13 cellular contexts compared by ENCODE assay signal in the genomic region with DNA sequence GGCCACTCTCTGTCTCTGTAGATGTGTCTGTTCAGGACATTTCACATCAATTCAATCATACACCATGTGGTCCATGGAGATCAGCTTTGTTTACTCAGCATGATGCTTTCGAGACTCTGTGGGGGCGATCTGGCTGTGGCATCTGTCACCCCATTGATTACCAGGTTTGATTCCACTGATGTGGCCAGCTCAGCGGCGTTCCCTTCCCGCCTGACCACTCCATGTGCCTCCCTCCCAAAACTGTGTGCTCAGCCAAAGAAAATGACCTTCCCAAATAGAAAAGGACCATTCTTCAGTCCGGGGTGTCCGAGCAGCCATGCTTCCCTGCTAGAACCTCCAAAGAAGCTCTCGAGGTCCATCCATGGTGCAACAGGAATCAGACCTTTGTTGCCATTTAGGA.
DNase-seq lines count a peak whose midpoint lies in the region; ATAC-seq and TF ChIP-seq lines count a peak whose summit lies in the region.
"Had no signal": no experiment of that assay in that cellular context is flagged by ENCODE, and none has a peak within 500 bp of the region (broad histone marks: within the 10 kb centered on the region; RNA-seq: fewer than 3 reads in every experiment).

No MANE protein-coding gene starts in this region.

- peaks cover 6% of the 10 kb centered on the region for H3K27me3 ChIP-seq in endodermal cell (ENCODE audit: control insufficient read depth, insufficient read depth, low read length, poor library complexity, severe bottlenecking)
- peaks cover 22% of the 10 kb centered on the region for H3K27me3 ChIP-seq in upper lobe of right lung

- no peak overlapping the region for H3K9ac ChIP-seq in endodermal cell (ENCODE audit: extremely low read depth, low read length, poor library complexity, severe bottlenecking)
- H3K9ac ChIP-seq: BLaER1 had no signal

- H3K9me3 Mint-ChIP-seq in endodermal cell, result peaks cover 56% of the 10 kb centered on the region

- ATAC-seq in upper lobe of right lung, result no peak

- H3K4me1 Mint-ChIP-seq in endodermal cell, result no peaks in the 10 kb centered on the region

- H3K4me3 Mint-ChIP-seq in endodermal cell, result no peak overlapping the region
- H3K4me3 Mint-ChIP-seq: CD8-positive, alpha-beta memory T cell had no signal

- H3K4me3 ChIP-seq in endodermal cell (ENCODE audit: low read length) (no peak overlapping the region), upper lobe of right lung (no peak overlapping the region)
- H3K4me3 ChIP-seq: BLaER1, HAP-1 had no signal

- no peaks in the 10 kb centered on the region for H3K36me3 Mint-ChIP-seq in endodermal cell (ENCODE audit: low read depth)

- H3K27ac Mint-ChIP-seq in endodermal cell, result no peak overlapping the region
- H3K27ac Mint-ChIP-seq: CD8-positive, alpha-beta memory T cell had no signal

- no peak overlapping the region for H3K27ac ChIP-seq in endodermal cell (ENCODE audit: low read depth, low read length)
- no peak overlapping the region for H3K27ac ChIP-seq in upper lobe of right lung
- H3K27ac ChIP-seq: BLaER1 had no signal

- 80 to 87% methylated on average over 6 to 8 of the region's 8 CpGs for WGBS in endodermal cell (ENCODE audit: insufficient coverage in 1 of 2, insufficient read length in 1 of 2), 2 experiments

- TF ChIP-seq CTCF in endodermal cell (conservative IDR thresholded peaks at IDR 0.05) (no peak), upper lobe of right lung (IDR thresholded peaks at IDR 0.05) (no peak)

- intact Hi-C loops in upper lobe of right lung (cut with DNase I), result no loop called here

- peak; percentile 33 for DNase-seq in activated CD8-positive, alpha-beta memory T cell treated with anti-CD3 and anti-CD28 coated beads for 24 hours
- no peak for DNase-seq in activated CD8-positive, alpha-beta memory T cell treated with anti-CD3 and anti-CD28 coated beads, Interleukin-2, amount 50 U/mL, for 4 hours
- DNase-seq in endodermal cell, result peak; percentile 23
- peak; percentile 67 for DNase-seq in mesenteric fat pad (ENCODE audit: low spot score)
- DNase-seq in T1000 (lab: John Stamatoyannopoulos, UW), result no peak
- DNase-seq in HuH-7 (ENCODE audit: low spot score), result no peak
- no peak for DNase-seq in upper lobe of right lung
- DNase-seq: 8988T; AML-193; CD8-positive, alpha-beta memory T cell; DMS53 had no signal

- H3K9me3 ChIP-seq in endodermal cell (ENCODE audit: control insufficient read depth, low read length) (peaks cover 8% of the 10 kb centered on the region), upper lobe of right lung (no peaks in the 10 kb centered on the region)

- H3K36me3 ChIP-seq in endodermal cell (ENCODE audit: control insufficient read depth, insufficient read depth, low read length) (no peaks in the 10 kb centered on the region), upper lobe of right lung (no peaks in the 10 kb centered on the region)
- H3K36me3 ChIP-seq: BLaER1, HAP-1 had no signal

- no peaks in the 10 kb centered on the region for H3K4me1 ChIP-seq in endodermal cell (ENCODE audit: control insufficient read depth, insufficient read depth, low read length)
- H3K4me1 ChIP-seq in upper lobe of right lung, result no peaks in the 10 kb centered on the region
- H3K4me1 ChIP-seq: HAP-1 had no signal

- H3K27me3 Mint-ChIP-seq in endodermal cell (ENCODE audit: insufficient read depth), result peaks cover 3% of the 10 kb centered on the region

Comparison
In these comparisons a context has a peak if more than half of its experiments do, and no peak if none do; other contexts are left out.
1. DNase-seq: peak in activated CD8-positive, alpha-beta memory T cell treated with anti-CD3 and anti-CD28 coated beads for 24 hours (single experiment), endodermal cell (single experiment) and mesenteric fat pad (single experiment); none in activated CD8-positive, alpha-beta memory T cell treated with anti-CD3 and anti-CD28 coated beads, Interleukin-2, amount 50 U/mL, for 4 hours (single experiment), T1000 (single experiment), HuH-7 (single experiment) and upper lobe of right lung (single experiment).